ENCODE assay signal across 1 cellular context in genomic region chr5:174503461-174504265, GRCh38.
TF ChIP-seq lines count a peak whose summit lies in the region.

No MANE protein-coding gene starts in this region.

TF ChIP-seq in HCT116, 20 proteins besides CTCF, POLR2A, EP300 and RAD21 (continued from another document):
- peak; percentile 82; the same call in 1 of the 2 replicates for TF ChIP-seq CBX3 (IDR thresholded peaks at IDR 0.05; ENCODE audit: low read depth)
